9 cellular contexts compared by ENCODE assay signal in genomic region chr1:237386362-237387143, GRCh38.
DNase-seq lines count a peak whose midpoint lies in the region; ATAC-seq and TF ChIP-seq lines count a peak whose summit lies in the region.
"Had no signal": no experiment of that assay in that cellular context is flagged by ENCODE, and none has a peak within 500 bp of the region (broad histone marks: within the 10 kb centered on the region; RNA-seq: fewer than 3 reads in every experiment).

No MANE protein-coding gene starts in this region.

- intact Hi-C loops in heart left ventricle (cut with DNase I) (loop anchor here in 2 of 10 donors (5.0 to 10.0 kb wide), 2 partner anchors 342 to 624 kb away; partner anchors contain the start of gene RYR2 (in 1 of the 2)), Right ventricle myocardium inferior (cut with DNase I) (no loop called here), head of caudate nucleus (cut with DNase I) (no loop called here)

- H3K4me1 ChIP-seq in heart left ventricle (peaks cover 0 to 50% (median 16%) of the 10 kb centered on the region in 12 donors), neural progenitor cell (no peaks in the 10 kb centered on the region)
- H3K4me1 ChIP-seq in CD8-positive, alpha-beta memory T cell (ENCODE audit: insufficient read depth, low read length) = no peaks in the 10 kb centered on the region

- H3K9ac ChIP-seq in neural progenitor cell = no peak overlapping the region

- no peak overlapping the region for H3K4me3 ChIP-seq in heart left ventricle
- H3K4me3 ChIP-seq in neural progenitor cell = no peak overlapping the region
- H3K4me3 ChIP-seq in CD8-positive, alpha-beta memory T cell (ENCODE audit: low read length) = no peak overlapping the region

- CTCF ChIA-PET in CD8-positive, alpha-beta memory T cell (lab: Charles Lee) = interaction anchor here (1.1 to 1.9 kb wide), 2 partner anchors 627 to 1283 kb away, joined by 3 to 5 read pairs; no protein-coding TSS in a partner anchor

- no peak overlapping the region for H3K4me3 Mint-ChIP-seq in neural progenitor cell
- H3K4me3 Mint-ChIP-seq in CD8-positive, alpha-beta memory T cell = no peak overlapping the region
- H3K4me3 Mint-ChIP-seq: central memory CD8-positive, alpha-beta T cell had no signal

- H3K27ac ChIP-seq in heart left ventricle = no peak overlapping the region
- H3K27ac ChIP-seq in neural progenitor cell = no peak overlapping the region
- H3K27ac ChIP-seq in CD8-positive, alpha-beta memory T cell (ENCODE audit: low read depth, low read length) = no peak overlapping the region

- TF ChIP-seq CTCF in heart left ventricle (IDR thresholded peaks at IDR 0.05) = peak; percentile 38 to 71 (median 53)
- peak; percentile 83 for TF ChIP-seq CTCF in neural progenitor cell (IDR thresholded peaks at IDR 0.05)

- peaks cover 2% of the 10 kb centered on the region for H3K9me3 Mint-ChIP-seq in neural progenitor cell
- no peaks in the 10 kb centered on the region for H3K9me3 Mint-ChIP-seq in CD8-positive, alpha-beta memory T cell
- H3K9me3 Mint-ChIP-seq: central memory CD8-positive, alpha-beta T cell had no signal

- no peaks in the 10 kb centered on the region for H4K20me1 ChIP-seq in neural progenitor cell (ENCODE audit: low read depth)

- TF ChIP-seq POLR2A in heart left ventricle (IDR thresholded peaks at IDR 0.05) = no peak

- H3K36me3 ChIP-seq in heart left ventricle (peaks cover 0 to 57% (median 0%) of the 10 kb centered on the region in 9 donors), neural progenitor cell (no peaks in the 10 kb centered on the region)
- no peaks in the 10 kb centered on the region for H3K36me3 ChIP-seq in CD8-positive, alpha-beta memory T cell (ENCODE audit: insufficient read depth, low read length)

- no peak for ATAC-seq in heart left ventricle
- no peak for ATAC-seq in Right ventricle myocardium inferior

- DNase-seq in heart left ventricle (no peak), Right ventricle myocardium inferior (ENCODE audit: missing footprints) (no peak), NCI-H1694 treated with DMSO at 0.1 percent for 48 hours (lab: John Stamatoyannopoulos, UW) (peak; percentile 67), cerebellum (ENCODE audit: low spot score) (peak; percentile 8), neural progenitor cell (ENCODE audit: low spot score) (peak; percentile 46), amniotic stem cell (lab: John Stamatoyannopoulos, UW) (no peak), head of caudate nucleus (no peak)
- DNase-seq in CD8-positive, alpha-beta memory T cell = no peak

- H3K9me3 ChIP-seq in heart left ventricle = peaks cover 0 to 4% (median 0%) of the 10 kb centered on the region in 12 donors
- no peaks in the 10 kb centered on the region for H3K9me3 ChIP-seq in neural progenitor cell (ENCODE audit: low read depth)
- H3K9me3 ChIP-seq in CD8-positive, alpha-beta memory T cell (ENCODE audit: low read length) = no peaks in the 10 kb centered on the region

- 41 to 51% (median 46%) methylated on average over 8 of the region's 8 CpGs for WGBS in heart left ventricle, 4 donors

- H3K27ac Mint-ChIP-seq in neural progenitor cell = no peak overlapping the region
- H3K27ac Mint-ChIP-seq in CD8-positive, alpha-beta memory T cell = no peak overlapping the region

- no peak overlapping the region for H2AFZ ChIP-seq in neural progenitor cell (replicated peaks)

- no peaks in the 10 kb centered on the region for H3K36me3 Mint-ChIP-seq in neural progenitor cell
- H3K36me3 Mint-ChIP-seq in CD8-positive, alpha-beta memory T cell = no peaks in the 10 kb centered on the region

- POLR2A ChIA-PET in CD8-positive, alpha-beta memory T cell (lab: Charles Lee) = no interaction called here

- no peaks in the 10 kb centered on the region for H3K27me3 ChIP-seq in heart left ventricle
- no peaks in the 10 kb centered on the region for H3K27me3 ChIP-seq in neural progenitor cell
- H3K27me3 ChIP-seq in CD8-positive, alpha-beta memory T cell (ENCODE audit: insufficient read depth, low read length, poor library complexity, severe bottlenecking) = no peaks in the 10 kb centered on the region

- no peaks in the 10 kb centered on the region for H3K27me3 Mint-ChIP-seq in neural progenitor cell (ENCODE audit: insufficient read depth, low read depth)
- H3K27me3 Mint-ChIP-seq in CD8-positive, alpha-beta memory T cell = peaks cover 3 to 15% of the 10 kb centered on the region in 2 donors

- H3K4me2 ChIP-seq in neural progenitor cell = no peak overlapping the region

- no peaks in the 10 kb centered on the region for H3K4me1 Mint-ChIP-seq in neural progenitor cell
- H3K4me1 Mint-ChIP-seq in CD8-positive, alpha-beta memory T cell = no peaks in the 10 kb centered on the region
- H3K4me1 Mint-ChIP-seq: central memory CD8-positive, alpha-beta T cell had no signal

- H3F3A ChIP-seq in neural progenitor cell (ENCODE audit: low read depth) = no peaks in the 10 kb centered on the region

- H3K79me2 ChIP-seq in neural progenitor cell (ENCODE audit: low read depth) = no peaks in the 10 kb centered on the region

Comparison
In these comparisons a context has a peak if more than half of its experiments do, and no peak if none do; other contexts are left out.
1. DNase-seq: peak in NCI-H1694 treated with DMSO at 0.1 percent for 48 hours (single experiment), cerebellum (single experiment) and neural progenitor cell (single experiment); none in heart left ventricle (0 of 5), Right ventricle myocardium inferior (single experiment), amniotic stem cell (single experiment), head of caudate nucleus (0 of 42) and CD8-positive, alpha-beta memory T cell (0 of 5).